3 cellular contexts compared by ENCODE assay signal in genomic region chr2:23293063-23293462, GRCh38.
TF ChIP-seq lines count a peak whose summit lies in the region.

No MANE protein-coding gene starts in this region.

TF ChIP-seq in SK-N-SH, 30 proteins besides CTCF, POLR2A, EP300 and RAD21 (continued from another document):
- peak; percentile 15; the same call in 1 of the 2 replicates for TF ChIP-seq PBX3 (IDR thresholded peaks at IDR 0.05)

TF ChIP-seq in SK-N-SH treated with all-trans-retinoic acid at 6 μM for 48 hours, 23 proteins besides CTCF, POLR2A, EP300 and RAD21:
- TF ChIP-seq CSRNP3 (CRISPR knock-in tag; IDR thresholded peaks at IDR 0.05) (no peak), TSHZ2 (CRISPR knock-in tag; IDR thresholded peaks at IDR 0.05) (no peak), ZNF8 (CRISPR knock-in tag; IDR thresholded peaks at IDR 0.05) (no peak), ZNF70 (CRISPR knock-in tag; IDR thresholded peaks at IDR 0.05) (no peak), ZFP30 (CRISPR knock-in tag; IDR thresholded peaks at IDR 0.05) (no peak), ESRRG (CRISPR knock-in tag; IDR thresholded peaks at IDR 0.05) (no peak), POU6F1 (CRISPR knock-in tag; IDR thresholded peaks at IDR 0.05; ENCODE audit: borderline replicate concordance, low read depth) (no peak), PATZ1 (CRISPR knock-in tag; IDR thresholded peaks at IDR 0.05; ENCODE audit: borderline replicate concordance) (no peak), OSR1 (CRISPR knock-in tag; IDR thresholded peaks at IDR 0.05) (no peak), CREB5 (CRISPR knock-in tag; IDR thresholded peaks at IDR 0.05; ENCODE audit: low read depth) (no peak), GLIS3 (CRISPR knock-in tag; IDR thresholded peaks at IDR 0.05) (no peak), PPARA (CRISPR knock-in tag; IDR thresholded peaks at IDR 0.05; ENCODE audit: borderline replicate concordance) (no peak), ARNTL (CRISPR knock-in tag; IDR thresholded peaks at IDR 0.05; ENCODE audit: borderline replicate concordance, low read depth) (no peak), RARB (CRISPR knock-in tag; IDR thresholded peaks at IDR 0.05) (no peak), ZNF565 (CRISPR knock-in tag; conservative IDR thresholded peaks at IDR 0.05; ENCODE audit: low read depth) (no peak), ZC3H10 (CRISPR knock-in tag; IDR thresholded peaks at IDR 0.05) (no peak), TOX (CRISPR knock-in tag; IDR thresholded peaks at IDR 0.05; ENCODE audit: borderline replicate concordance) (no peak)

TF ChIP-seq in K562, 482 proteins besides CTCF, POLR2A, EP300 and RAD21 (continued from another document):
- TF ChIP-seq PBX2 (CRISPR knock-in tag; IDR thresholded peaks at IDR 0.05; ENCODE audit: low read depth): no peak
- peak; percentile 84 for TF ChIP-seq PBX2 (tag; conservative IDR thresholded peaks at IDR 0.05; ENCODE audit: low read depth)
- TF ChIP-seq MEIS2 (IDR thresholded peaks at IDR 0.05; ENCODE audit: partially characterized antibody): peak; percentile 64
- TF ChIP-seq RBM34 (IDR thresholded peaks at IDR 0.05; ENCODE audit: borderline replicate concordance, insufficient read depth, low read length): no peak
- TF ChIP-seq ZNF79 (CRISPR knock-in tag; IDR thresholded peaks at IDR 0.05; ENCODE audit: low read depth): no peak
- no peak for TF ChIP-seq NCOA4 (IDR thresholded peaks at IDR 0.05; ENCODE audit: partially characterized antibody)
- TF ChIP-seq MXD1 (CRISPR knock-in tag; IDR thresholded peaks at IDR 0.05; ENCODE audit: borderline replicate concordance, poor library complexity, severe bottlenecking): no peak
- TF ChIP-seq ZZZ3 (IDR thresholded peaks at IDR 0.05): no peak
- no peak for TF ChIP-seq HNRNPUL1 (IDR thresholded peaks at IDR 0.05; ENCODE audit: low read length)
